7 cellular contexts compared by ENCODE assay signal in the genomic region with DNA sequence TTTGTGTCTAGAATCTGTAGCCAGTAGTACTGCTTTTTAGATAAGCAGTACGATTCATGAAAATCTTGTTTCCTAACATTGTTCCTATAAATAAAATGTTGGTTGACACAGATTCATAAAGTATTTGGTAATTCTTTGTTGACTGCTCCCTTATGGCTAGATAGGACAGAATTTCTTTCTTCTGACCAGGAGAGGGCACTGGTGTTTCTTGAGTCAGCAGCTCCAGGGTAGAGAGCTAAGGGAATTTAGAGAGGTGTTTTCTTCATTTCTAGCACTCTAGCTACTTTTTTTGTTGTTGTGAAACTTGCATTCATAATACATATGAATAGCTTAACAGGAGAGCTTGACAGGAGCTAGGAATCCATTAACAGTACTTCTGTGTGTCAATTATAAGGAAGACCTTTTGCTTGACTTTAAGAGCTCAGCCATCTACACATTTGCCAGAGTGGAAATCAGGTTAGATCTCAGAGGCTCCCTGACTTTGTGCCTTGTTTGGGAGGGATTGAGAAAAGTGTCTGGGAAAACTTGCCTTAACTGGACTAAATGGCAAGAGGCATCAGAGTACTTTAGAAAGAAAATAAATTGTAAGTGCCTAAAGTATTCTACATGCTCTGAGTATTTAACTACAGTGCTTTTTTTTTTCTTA.
DNase-seq lines count a peak whose midpoint lies in the region; ATAC-seq and TF ChIP-seq lines count a peak whose summit lies in the region.

No MANE protein-coding gene starts in this region.

- no peak overlapping the region for H3K4me3 ChIP-seq in liver (ENCODE audit: low read depth in 1 of 3, low read length in 3 of 3)

- peaks cover 0 to 4% (median 0%) of the 10 kb centered on the region in 4 donors for H3K4me1 ChIP-seq in liver (ENCODE audit: control insufficient read depth in 4 of 4, insufficient read depth in 4 of 4, low read length in 3 of 4)

- H3K27ac ChIP-seq in liver (ENCODE audit: low read depth in 1 of 2, low read length in 2 of 2): no peak overlapping the region

- no peaks in the 10 kb centered on the region for H3K36me3 ChIP-seq in liver (ENCODE audit: control insufficient read depth in 4 of 4, insufficient read depth in 3 of 4, low read depth in 1 of 4, low read length in 3 of 4)

- peak; percentile 83 to 87 for TF ChIP-seq RAD21 in liver (IDR thresholded peaks at IDR 0.05)

- no peaks in the 10 kb centered on the region for H3K9me3 ChIP-seq in liver (ENCODE audit: control insufficient read depth in 4 of 4, low read length in 3 of 4)

- WGBS in liver: 4% methylated on average over 1 of the region's 1 CpG

- TF ChIP-seq CTCF in GM13976 (IDR thresholded peaks at IDR 0.05; ENCODE audit: borderline replicate concordance, control extremely low read depth, extremely low read depth, insufficient read depth, missing control alignments) (peak; percentile 19), liver (IDR thresholded peaks at IDR 0.05; ENCODE audit: low read depth, low read length, missing input control) (peak; percentile 53)

- peak; percentile 17 for DNase-seq in GM13976 (ENCODE audit: low spot score)
- DNase-seq in SK-MEL-5 (ENCODE audit: low read depth, low spot score): peak; percentile 54

- peak; percentile 74 for ATAC-seq in HG02885 (IDR thresholded peaks at IDR 0.05; ENCODE audit: poor library complexity, unreplicated experiment)
- no peak for ATAC-seq in HG02798 (IDR thresholded peaks at IDR 0.05; ENCODE audit: poor library complexity, unreplicated experiment)
- ATAC-seq in HG02623 (IDR thresholded peaks at IDR 0.05; ENCODE audit: unreplicated experiment): no peak
- ATAC-seq in HG03196 (IDR thresholded peaks at IDR 0.05; ENCODE audit: unreplicated experiment): no peak

- no peak overlapping the region for H3K9ac ChIP-seq in liver (ENCODE audit: low read depth in 1 of 2, low read length in 2 of 2)

- H3K27me3 ChIP-seq in liver (ENCODE audit: control insufficient read depth in 4 of 4, insufficient read depth in 4 of 4, low read length in 3 of 4): no peaks in the 10 kb centered on the region

- in situ Hi-C loops in GM13976 (cut with MboI; ENCODE audit: low sequenced_read_pairs, unreplicated experiment): no loop called here
- in situ Hi-C loops in SK-MEL-5 (cut with HindIII; ENCODE audit: low pct_unique_long_range_greater_than_20kb, low sequenced_read_pairs): no loop called here

TF ChIP-seq in liver, 16 proteins besides CTCF, POLR2A, EP300 and RAD21:
- TF ChIP-seq NR2F2 (IDR thresholded peaks at IDR 0.05): no peak
- TF ChIP-seq FOXA1 (IDR thresholded peaks at IDR 0.05): peak; percentile 40
- TF ChIP-seq, protein P1, sequence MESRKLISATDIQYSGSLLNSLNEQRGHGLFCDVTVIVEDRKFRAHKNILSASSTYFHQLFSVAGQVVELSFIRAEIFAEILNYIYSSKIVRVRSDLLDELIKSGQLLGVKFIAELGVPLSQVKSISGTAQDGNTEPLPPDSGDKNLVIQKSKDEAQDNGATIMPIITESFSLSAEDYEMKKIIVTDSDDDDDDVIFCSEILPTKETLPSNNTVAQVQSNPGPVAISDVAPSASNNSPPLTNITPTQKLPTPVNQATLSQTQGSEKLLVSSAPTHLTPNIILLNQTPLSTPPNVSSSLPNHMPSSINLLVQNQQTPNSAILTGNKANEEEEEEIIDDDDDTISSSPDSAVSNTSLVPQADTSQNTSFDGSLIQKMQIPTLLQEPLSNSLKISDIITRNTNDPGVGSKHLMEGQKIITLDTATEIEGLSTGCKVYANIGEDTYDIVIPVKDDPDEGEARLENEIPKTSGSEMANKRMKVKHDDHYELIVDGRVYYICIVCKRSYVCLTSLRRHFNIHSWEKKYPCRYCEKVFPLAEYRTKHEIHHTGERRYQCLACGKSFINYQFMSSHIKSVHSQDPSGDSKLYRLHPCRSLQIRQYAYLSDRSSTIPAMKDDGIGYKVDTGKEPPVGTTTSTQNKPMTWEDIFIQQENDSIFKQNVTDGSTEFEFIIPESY (IDR thresholded peaks at IDR 0.05): no peak
- TF ChIP-seq, protein P2, sequence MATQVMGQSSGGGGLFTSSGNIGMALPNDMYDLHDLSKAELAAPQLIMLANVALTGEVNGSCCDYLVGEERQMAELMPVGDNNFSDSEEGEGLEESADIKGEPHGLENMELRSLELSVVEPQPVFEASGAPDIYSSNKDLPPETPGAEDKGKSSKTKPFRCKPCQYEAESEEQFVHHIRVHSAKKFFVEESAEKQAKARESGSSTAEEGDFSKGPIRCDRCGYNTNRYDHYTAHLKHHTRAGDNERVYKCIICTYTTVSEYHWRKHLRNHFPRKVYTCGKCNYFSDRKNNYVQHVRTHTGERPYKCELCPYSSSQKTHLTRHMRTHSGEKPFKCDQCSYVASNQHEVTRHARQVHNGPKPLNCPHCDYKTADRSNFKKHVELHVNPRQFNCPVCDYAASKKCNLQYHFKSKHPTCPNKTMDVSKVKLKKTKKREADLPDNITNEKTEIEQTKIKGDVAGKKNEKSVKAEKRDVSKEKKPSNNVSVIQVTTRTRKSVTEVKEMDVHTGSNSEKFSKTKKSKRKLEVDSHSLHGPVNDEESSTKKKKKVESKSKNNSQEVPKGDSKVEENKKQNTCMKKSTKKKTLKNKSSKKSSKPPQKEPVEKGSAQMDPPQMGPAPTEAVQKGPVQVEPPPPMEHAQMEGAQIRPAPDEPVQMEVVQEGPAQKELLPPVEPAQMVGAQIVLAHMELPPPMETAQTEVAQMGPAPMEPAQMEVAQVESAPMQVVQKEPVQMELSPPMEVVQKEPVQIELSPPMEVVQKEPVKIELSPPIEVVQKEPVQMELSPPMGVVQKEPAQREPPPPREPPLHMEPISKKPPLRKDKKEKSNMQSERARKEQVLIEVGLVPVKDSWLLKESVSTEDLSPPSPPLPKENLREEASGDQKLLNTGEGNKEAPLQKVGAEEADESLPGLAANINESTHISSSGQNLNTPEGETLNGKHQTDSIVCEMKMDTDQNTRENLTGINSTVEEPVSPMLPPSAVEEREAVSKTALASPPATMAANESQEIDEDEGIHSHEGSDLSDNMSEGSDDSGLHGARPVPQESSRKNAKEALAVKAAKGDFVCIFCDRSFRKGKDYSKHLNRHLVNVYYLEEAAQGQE (IDR thresholded peaks at IDR 0.05): no peak
